Comparison of ENCODE assay signal across 15 cellular contexts in the genomic region with DNA sequence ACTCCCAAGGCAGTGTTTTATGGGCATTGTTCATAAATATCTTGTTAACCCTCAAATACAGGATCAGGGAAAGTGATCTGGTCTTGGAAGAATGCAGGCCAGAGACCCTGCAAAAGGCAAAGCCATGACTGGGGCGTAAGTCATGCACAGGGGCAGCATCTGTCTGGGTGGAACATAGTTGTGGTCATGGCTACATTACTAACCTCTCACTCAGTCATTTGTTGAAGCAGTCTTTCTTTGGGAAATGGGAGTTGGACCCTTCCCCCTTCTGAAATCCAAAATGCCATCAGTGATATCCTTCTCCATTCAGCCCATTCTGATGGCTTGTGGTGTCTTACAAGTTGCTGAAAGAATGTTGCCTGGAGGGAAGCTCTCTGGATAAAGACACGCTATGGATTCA.
DNase-seq lines count a peak whose midpoint lies in the region; ATAC-seq and TF ChIP-seq lines count a peak whose summit lies in the region.
"Had no signal": no experiment of that assay in that cellular context is flagged by ENCODE, and none has a peak within 500 bp of the region (broad histone marks: within the 10 kb centered on the region; RNA-seq: fewer than 3 reads in every experiment).

No MANE protein-coding gene starts in this region.

- no peaks in the 10 kb centered on the region for H3K79me2 ChIP-seq in GM23248 (ENCODE audit: insufficient read depth)

- DNase-seq in GM23248 (peak; percentile 96), SK-MEL-5 (ENCODE audit: low read depth, low spot score) (peak; percentile 60), fibroblast of pulmonary artery (ENCODE audit: low read depth) (peak; percentile 76), sigmoid colon (no peak), NCI-H146 (lab: John Stamatoyannopoulos, UW) (no peak), HT-29 (ENCODE audit: low spot score) (no peak)
- DNase-seq: activated T-cell treated with anti-CD3 and anti-CD28 coated beads, Interleukin-2, amount 50 U/mL, for 1 hour; DMS 273 treated with DMSO at 0.1 percent for 48 hours; gastrocnemius medialis; NCI-H2171; RPMI8226 had no signal

- no peak for TF ChIP-seq EP300 in sigmoid colon (IDR thresholded peaks at IDR 0.05)

- intact Hi-C loops in sigmoid colon (cut with DNase I) = loop anchor here (10.0 kb wide), 1 partner anchor 277 kb away; no protein-coding TSS in a partner anchor

- no peaks in the 10 kb centered on the region for H3K9me3 ChIP-seq in GM23248 (ENCODE audit: low read depth)
- H3K9me3 ChIP-seq in sigmoid colon = peaks cover 0 to 5% (median 1%) of the 10 kb centered on the region in 4 donors
- H3K9me3 ChIP-seq: gastrocnemius medialis had no signal

- no peak for ATAC-seq in GM21576 (IDR thresholded peaks at IDR 0.05; ENCODE audit: unreplicated experiment)
- ATAC-seq in HG02763 (IDR thresholded peaks at IDR 0.05; ENCODE audit: unreplicated experiment) = no peak
- ATAC-seq: gastrocnemius medialis had no signal

- H3K4me3 ChIP-seq in GM23248 (peak overlapping the region; percentile 37; the same call in 1 of the 2 replicates), fibroblast of pulmonary artery (replicated peaks; ENCODE audit: low read depth, low read length) (no peak overlapping the region), sigmoid colon (no peak overlapping the region)
- H3K4me3 ChIP-seq: cardiac muscle cell, gastrocnemius medialis, tibial nerve had no signal

- peaks cover 51% of the 10 kb centered on the region for H3F3A ChIP-seq in GM23248 (ENCODE audit: insufficient read depth)

- WGBS in GM23248 (ENCODE audit: low coverage in 1 of 2, low lambda C conversion rate in 2 of 2, missing lambda C conversion rate in 2 of 2), 2 experiments = 0% methylated on average over 2 of the region's 2 CpGs
- WGBS in sigmoid colon, 2 donors = 64 to 85% methylated on average over 2 of the region's 2 CpGs

- in situ Hi-C loops in GM23248 (cut with MboI) (no loop called here), SK-MEL-5 (cut with HindIII; ENCODE audit: low pct_unique_long_range_greater_than_20kb, low sequenced_read_pairs) (no loop called here)

- H3K4me1 ChIP-seq in GM23248 (ENCODE audit: insufficient read depth) (peaks cover 56% of the 10 kb centered on the region), sigmoid colon (peaks cover 0 to 41% (median 33%) of the 10 kb centered on the region in 4 donors)
- H3K4me1 ChIP-seq: gastrocnemius medialis had no signal

- no peak for TF ChIP-seq POLR2A in sigmoid colon (IDR thresholded peaks at IDR 0.05)

- H3K36me3 ChIP-seq in GM23248 (ENCODE audit: low read depth) (no peaks in the 10 kb centered on the region), sigmoid colon (no peaks in the 10 kb centered on the region)
- H3K36me3 ChIP-seq: cardiac muscle cell, gastrocnemius medialis, tibial nerve had no signal

- no peaks in the 10 kb centered on the region for H4K20me1 ChIP-seq in GM23248 (ENCODE audit: insufficient read depth)

- no peak for TF ChIP-seq CTCF in fibroblast of pulmonary artery (IDR thresholded peaks at IDR 0.05; ENCODE audit: low read length, missing control alignments)
- no peak for TF ChIP-seq CTCF in sigmoid colon (IDR thresholded peaks at IDR 0.05)

- H3K9me2 ChIP-seq in GM23248 (ENCODE audit: insufficient read depth) = no peaks in the 10 kb centered on the region

- peak overlapping the region; percentile 48 for H3K4me2 ChIP-seq in GM23248 (ENCODE audit: unreplicated experiment)

- peak overlapping the region; percentile 82 for H3K27ac ChIP-seq in GM23248
- H3K27ac ChIP-seq in sigmoid colon = peak overlapping the region; percentile 55 to 77 (median 65)
- H3K27ac ChIP-seq: cardiac muscle cell, gastrocnemius medialis, tibial nerve had no signal

- H3K27me3 ChIP-seq in GM23248 (replicated peaks; ENCODE audit: insufficient read depth) = no peaks in the 10 kb centered on the region
- H3K27me3 ChIP-seq in sigmoid colon = no peaks in the 10 kb centered on the region
- H3K27me3 ChIP-seq: cardiac muscle cell, gastrocnemius medialis, tibial nerve had no signal

- H2AFZ ChIP-seq in GM23248 = no peak overlapping the region

- H3K9ac ChIP-seq in GM23248 = peak overlapping the region; percentile 37; the same call in 1 of the 2 replicates

Comparison
In these comparisons a context has a peak if more than half of its experiments do, and no peak if none do; other contexts are left out.
1. DNase-seq: peak in GM23248 (single experiment), SK-MEL-5 (single experiment) and fibroblast of pulmonary artery (single experiment); none in sigmoid colon (single experiment), NCI-H146 (single experiment) and HT-29 (single experiment).